25 cellular contexts compared by ENCODE assay signal in the genomic region with DNA sequence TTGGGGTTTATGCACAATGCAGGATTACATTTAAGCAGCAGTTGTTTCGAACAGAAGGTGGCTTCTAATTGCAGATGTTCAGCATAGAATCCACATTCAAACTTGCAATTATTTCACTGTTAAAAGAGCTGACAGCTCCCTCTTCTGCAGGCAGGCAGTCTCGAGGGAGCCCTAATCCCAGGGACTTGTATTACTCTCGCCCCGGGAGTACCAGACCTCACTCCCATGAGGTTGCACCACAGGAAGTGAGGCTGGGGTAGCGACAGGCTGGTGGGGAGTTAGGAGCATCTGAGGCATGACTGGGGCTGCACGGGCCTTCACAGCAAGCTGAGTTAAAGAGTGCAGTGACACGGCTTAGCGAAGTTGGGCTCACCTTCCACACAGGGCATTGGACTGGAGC.
"Had no signal": no experiment of that assay in that cellular context is flagged by ENCODE, and none has a peak within 500 bp of the region (broad histone marks: within the 10 kb centered on the region; RNA-seq: fewer than 3 reads in every experiment).

No MANE protein-coding gene starts in this region.

- H3K36me3 ChIP-seq: colonic mucosa, neural progenitor cell, pancreas, suprapubic skin, thyroid gland, upper lobe of left lung, vagina had no signal

- H3K4me3 ChIP-seq: colonic mucosa, hepatocyte, mucosa of descending colon, neural progenitor cell, pancreas, suprapubic skin, thyroid gland, upper lobe of left lung, vagina had no signal

- H3K27ac Mint-ChIP-seq: endodermal cell; neural progenitor cell; progenitor cell of endocrine pancreas; stimulated activated effector memory CD8-positive, alpha-beta T cell treated with anti-CD3 and anti-CD28 coated beads, Interleukin-12 subunit alpha, Interleukin-12 subunit beta, amount 100 ng/mL, for 72 hours had no signal

- H3K4me1 Mint-ChIP-seq: endodermal cell; neural progenitor cell; stimulated activated effector memory CD8-positive, alpha-beta T cell treated with anti-CD3 and anti-CD28 coated beads, Interleukin-12 subunit alpha, Interleukin-12 subunit beta, amount 100 ng/mL, for 72 hours had no signal

- H3K4me3 Mint-ChIP-seq: endodermal cell; naive thymus-derived CD8-positive, alpha-beta T cell; neural progenitor cell; stimulated activated effector memory CD8-positive, alpha-beta T cell treated with anti-CD3 and anti-CD28 coated beads, Interleukin-12 subunit alpha, Interleukin-12 subunit beta, amount 100 ng/mL, for 72 hours had no signal

- H3K27ac ChIP-seq: colonic mucosa, foreskin keratinocyte, hepatocyte, neural progenitor cell, pancreas, suprapubic skin, thyroid gland, upper lobe of left lung, vagina had no signal

- H3K9me3 ChIP-seq: colonic mucosa, mucosa of descending colon, pancreas, suprapubic skin, thyroid gland, upper lobe of left lung, vagina had no signal

- H3K9me3 Mint-ChIP-seq: endodermal cell, neural progenitor cell had no signal

- H3K27me3 ChIP-seq: colonic mucosa, foreskin keratinocyte, neural progenitor cell, pancreas, suprapubic skin, thyroid gland, upper lobe of left lung, vagina had no signal

- DNase-seq: colonic mucosa; dermis blood vessel endothelial cell; endodermal cell; erythroblast; foreskin keratinocyte; kidney; left cardiac atrium; left ventricle myocardium superior; mucosa of descending colon; naive thymus-derived CD8-positive, alpha-beta T cell; nucleus accumbens; pancreas; right cardiac atrium; small intestine; stimulated activated CD4-positive, alpha-beta T cell treated with anti-CD3 and anti-CD28 coated beads, Interleukin-12 subunit alpha, Interleukin-12 subunit beta, amount 100 ng/mL, for 4 hours; stimulated activated CD8-positive, alpha-beta memory T cell treated with anti-CD3 and anti-CD28 coated beads, Interleukin-4, amount 100 ng/mL, for 48 hours; stimulated activated naive CD8-positive, alpha-beta T cell treated with anti-CD3 and anti-CD28 coated beads, Interleukin-15, Interleukin-2, amounts not matched to agents 100 U/mL and 50 U/mL, for 24 hours; thyroid gland; upper lobe of left lung had no signal

- H3K36me3 Mint-ChIP-seq: naive thymus-derived CD8-positive, alpha-beta T cell; neural progenitor cell; stimulated activated effector memory CD8-positive, alpha-beta T cell treated with anti-CD3 and anti-CD28 coated beads, Interleukin-12 subunit alpha, Interleukin-12 subunit beta, amount 100 ng/mL, for 72 hours had no signal

- H3K4me1 ChIP-seq: colonic mucosa, foreskin keratinocyte, neural progenitor cell, pancreas, suprapubic skin, thyroid gland, upper lobe of left lung, vagina had no signal

- ATAC-seq: foreskin keratinocyte; left cardiac atrium; left ventricle myocardium superior; mucosa of descending colon; naive thymus-derived CD8-positive, alpha-beta T cell; pancreas; right cardiac atrium; stimulated activated effector memory CD8-positive, alpha-beta T cell treated with anti-CD3 and anti-CD28 coated beads, Interleukin-12 subunit alpha, Interleukin-12 subunit beta, amount 100 ng/mL, for 72 hours; stimulated activated naive CD8-positive, alpha-beta T cell treated with anti-CD3 and anti-CD28 coated beads, Interleukin-15, Interleukin-2, amounts not matched to agents 100 U/mL and 50 U/mL, for 24 hours had no signal
